In genomic region chr1:81804320-81804719, GRCh38 we compare ENCODE assay signal across 13 cellular contexts. TPM values are rescaled to one million over a fixed set of nuclear protein-coding genes. Genes with fewer than 3 reads are reported as not detected.
DNase-seq lines count a peak whose midpoint lies in the region; ATAC-seq and TF ChIP-seq lines count a peak whose summit lies in the region.
"Had no signal": no experiment of that assay in that cellular context is flagged by ENCODE, and none has a peak within 500 bp of the region (broad histone marks: within the 10 kb centered on the region; RNA-seq: fewer than 3 reads in every experiment).

No MANE protein-coding gene starts in this region.

- H3K27me3 Mint-ChIP-seq in progenitor cell of endocrine pancreas = no peaks in the 10 kb centered on the region

- no peak overlapping the region for H3K27ac Mint-ChIP-seq in progenitor cell of endocrine pancreas
- no peak overlapping the region for H3K27ac Mint-ChIP-seq in activated naive CD4-positive, alpha-beta T cell treated with anti-CD3 and anti-CD28 coated beads, Interleukin-2, amount 50 U/mL, for 72 hours
- H3K27ac Mint-ChIP-seq: activated naive CD4-positive, alpha-beta T cell treated with anti-CD3 and anti-CD28 coated beads, Interleukin-2, amount 50 U/mL, for 24 hours; CD4-positive, CD25-positive, alpha-beta regulatory T cell had no signal

- peak overlapping the region; percentile 96 for H3K27ac ChIP-seq in WERI-Rb-1
- H3K27ac ChIP-seq in iPS DF 6.9 (ENCODE audit: low read length) = no peak overlapping the region

- peak overlapping the region; percentile 98 for H3K4me3 ChIP-seq in WERI-Rb-1 (ENCODE audit: low read depth, low read length)
- peak overlapping the region; percentile 17; the same call in 1 of the 2 replicates for H3K4me3 ChIP-seq in iPS DF 6.9 (ENCODE audit: low read length)

- H3K4me1 ChIP-seq in iPS DF 6.9 (ENCODE audit: control insufficient read depth, insufficient read depth, low read length) = no peaks in the 10 kb centered on the region; the same call in 1 of the 2 replicates

- no peaks in the 10 kb centered on the region for H3K36me3 Mint-ChIP-seq in progenitor cell of endocrine pancreas (ENCODE audit: insufficient read depth)
- peaks cover 0 to 15% of the 10 kb centered on the region in 2 donors for H3K36me3 Mint-ChIP-seq in activated naive CD4-positive, alpha-beta T cell treated with anti-CD3 and anti-CD28 coated beads, Interleukin-2, amount 50 U/mL, for 72 hours
- H3K36me3 Mint-ChIP-seq: activated naive CD4-positive, alpha-beta T cell treated with anti-CD3 and anti-CD28 coated beads, Interleukin-2, amount 50 U/mL, for 24 hours had no signal

- ATAC-seq in HG03520 (IDR thresholded peaks at IDR 0.05; ENCODE audit: unreplicated experiment) (no peak), GM21390 (IDR thresholded peaks at IDR 0.05; ENCODE audit: unreplicated experiment) (no peak)
- no peak for ATAC-seq in activated naive CD4-positive, alpha-beta T cell treated with anti-CD3 and anti-CD28 coated beads, Interleukin-2, amount 50 U/mL, for 72 hours

- TF ChIP-seq CTCF in WERI-Rb-1 (IDR thresholded peaks at IDR 0.05; ENCODE audit: low read depth, low read length) = no peak
- TF ChIP-seq CTCF in progenitor cell of endocrine pancreas (IDR thresholded peaks at IDR 0.05; ENCODE audit: unreplicated experiment) = no peak

- peaks cover 43% of the 10 kb centered on the region for H3K4me1 Mint-ChIP-seq in progenitor cell of endocrine pancreas (ENCODE audit: low read depth)

- no peaks in the 10 kb centered on the region for H3K9me3 Mint-ChIP-seq in progenitor cell of endocrine pancreas (ENCODE audit: low read depth)
- no peaks in the 10 kb centered on the region for H3K9me3 Mint-ChIP-seq in activated naive CD4-positive, alpha-beta T cell treated with anti-CD3 and anti-CD28 coated beads, Interleukin-2, amount 50 U/mL, for 72 hours

- DNase-seq in ELF-1 (ENCODE audit: low read depth, low spot score) (peak; percentile 41), WERI-Rb-1 (no peak), iPS DF 6.9 (ENCODE audit: low read depth, low spot score) (no peak), progenitor cell of endocrine pancreas (ENCODE audit: low spot score, unreplicated experiment) (no peak), NCI-H446 treated with DMSO at 0.1 percent for 48 hours (lab: John Stamatoyannopoulos, UW) (no peak)
- DNase-seq in activated naive CD4-positive, alpha-beta T cell treated with anti-CD3 and anti-CD28 coated beads, Interleukin-2, amount 50 U/mL, for 72 hours (ENCODE audit: low spot score in 2 of 2) = no peak
- DNase-seq: CD4-positive, CD25-positive, alpha-beta regulatory T cell; midbrain; NCI-H2081 had no signal

- peak overlapping the region; percentile 87 for H3K4me3 Mint-ChIP-seq in progenitor cell of endocrine pancreas (ENCODE audit: low read depth)
- H3K4me3 Mint-ChIP-seq: activated naive CD4-positive, alpha-beta T cell treated with anti-CD3 and anti-CD28 coated beads, Interleukin-2, amount 50 U/mL, for 24 hours; CD4-positive, CD25-positive, alpha-beta regulatory T cell had no signal

- WGBS in iPS DF 6.9 (ENCODE audit: insufficient coverage, insufficient read length) = no CpG with 5 or more reads among the region's 2 CpGs

- H3K9me3 ChIP-seq in WERI-Rb-1 (ENCODE audit: severe bottlenecking) (no peaks in the 10 kb centered on the region), iPS DF 6.9 (ENCODE audit: control insufficient read depth, insufficient read depth, low read length) (no peaks in the 10 kb centered on the region)

- H3K27me3 ChIP-seq in WERI-Rb-1 (ENCODE audit: insufficient read depth, low read depth, severe bottlenecking) (no peaks in the 10 kb centered on the region), iPS DF 6.9 (ENCODE audit: control insufficient read depth, insufficient read depth, low read length) (no peaks in the 10 kb centered on the region)

- peaks cover 23% of the 10 kb centered on the region for H3K36me3 ChIP-seq in WERI-Rb-1
- no peaks in the 10 kb centered on the region for H3K36me3 ChIP-seq in iPS DF 6.9 (ENCODE audit: control insufficient read depth, insufficient read depth, low read length)

RNA-seq across cellular contexts. Expression of gene ADGRL2, which starts 3.6 kb away (rescaled TPM):
- total RNA-seq in progenitor cell of endocrine pancreas = 70.8 and 75.1 TPM in 2 replicates
- not detected for total RNA-seq in activated naive CD4-positive, alpha-beta T cell treated with anti-CD3 and anti-CD28 coated beads, Interleukin-2, amount 50 U/mL, for 72 hours
- total RNA-seq: CD4-positive, CD25-positive, alpha-beta regulatory T cell; RPMI7951 had no signal

Comparison
In these comparisons a context has a peak if more than half of its experiments do, and no peak if none do; other contexts are left out.
1. RNA of gene ADGRL2, which starts 3.6 kb away (total RNA-seq): 70.8 to 75.1 TPM in progenitor cell of endocrine pancreas; not detected in activated naive CD4-positive, alpha-beta T cell treated with anti-CD3 and anti-CD28 coated beads, Interleukin-2, amount 50 U/mL, for 72 hours; every median in the first group is over 10 times any median in the second.